Comparison of ENCODE assay signal across 12 cellular contexts in genomic region chr16:56939801-56940200, GRCh38. TPM values are rescaled to one million over a fixed set of nuclear protein-coding genes. Genes with fewer than 3 reads are reported as not detected.
DNase-seq lines count a peak whose midpoint lies in the region; ATAC-seq and TF ChIP-seq lines count a peak whose summit lies in the region.
"Had no signal": no experiment of that assay in that cellular context is flagged by ENCODE, and none has a peak within 500 bp of the region (broad histone marks: within the 10 kb centered on the region; RNA-seq: fewer than 3 reads in every experiment).

No MANE protein-coding gene starts in this region.

- peaks cover 96% of the 10 kb centered on the region for H3K36me3 Mint-ChIP-seq in activated B cell treated with CpG ODN at 0.5 μM for 24 hours (ENCODE audit: low read depth)
- H3K36me3 Mint-ChIP-seq in natural killer cell treated with Interleukin-12 subunit alpha and Interleukin-12 subunit beta and Interleukin-15 and Interleukin-18, amount 100 ng/mL, for 72 hours = peaks cover 55% of the 10 kb centered on the region

- ATAC-seq in activated B cell treated with CpG ODN at 0.5 μM for 24 hours (ENCODE audit: low read depth) (no peak), GM21786 (IDR thresholded peaks at IDR 0.05; ENCODE audit: unreplicated experiment) (no peak)
- ATAC-seq in natural killer cell treated with Interleukin-12 subunit alpha and Interleukin-12 subunit beta and Interleukin-15 and Interleukin-18, amount 100 ng/mL, for 72 hours = no peak

- TF ChIP-seq CTCF in activated B cell treated with CpG ODN at 0.5 μM for 24 hours (IDR thresholded peaks at IDR 0.05) = no peak

- no peaks in the 10 kb centered on the region for H3K27me3 Mint-ChIP-seq in activated B cell treated with CpG ODN at 0.5 μM for 24 hours
- H3K27me3 Mint-ChIP-seq in natural killer cell treated with Interleukin-12 subunit alpha and Interleukin-12 subunit beta and Interleukin-15 and Interleukin-18, amount 100 ng/mL, for 72 hours = no peaks in the 10 kb centered on the region

- no peaks in the 10 kb centered on the region for H3K9me3 Mint-ChIP-seq in activated B cell treated with CpG ODN at 0.5 μM for 24 hours
- H3K9me3 Mint-ChIP-seq in natural killer cell treated with Interleukin-12 subunit alpha and Interleukin-12 subunit beta and Interleukin-15 and Interleukin-18, amount 100 ng/mL, for 72 hours = no peaks in the 10 kb centered on the region

- intact Hi-C loops in activated B cell treated with CpG ODN at 0.5 μM for 24 hours (cut with micrococcal nuclease) = loop anchor here (10.0 kb wide), 2 partner anchors 305 to 515 kb away; partner anchors contain the start of genes AMFR, MT1A and MT1M

- peak overlapping the region; percentile 81 for H3K4me3 Mint-ChIP-seq in activated B cell treated with CpG ODN at 0.5 μM for 24 hours
- H3K4me3 Mint-ChIP-seq in natural killer cell treated with Interleukin-12 subunit alpha and Interleukin-12 subunit beta and Interleukin-15 and Interleukin-18, amount 100 ng/mL, for 72 hours = peak overlapping the region; percentile 74

- peak overlapping the region; percentile 83 for H3K27ac Mint-ChIP-seq in activated B cell treated with CpG ODN at 0.5 μM for 24 hours
- H3K27ac Mint-ChIP-seq in natural killer cell treated with Interleukin-12 subunit alpha and Interleukin-12 subunit beta and Interleukin-15 and Interleukin-18, amount 100 ng/mL, for 72 hours = peak overlapping the region; percentile 85 to 87

- H3K4me1 Mint-ChIP-seq in activated B cell treated with CpG ODN at 0.5 μM for 24 hours = peaks cover 94% of the 10 kb centered on the region
- H3K4me1 Mint-ChIP-seq in natural killer cell treated with Interleukin-12 subunit alpha and Interleukin-12 subunit beta and Interleukin-15 and Interleukin-18, amount 100 ng/mL, for 72 hours (ENCODE audit: low read depth in 2 of 2) = peaks cover 45 to 61% of the 10 kb centered on the region in 2 donors

- peak; percentile 8 for DNase-seq in NCI-H2029 (lab: John Stamatoyannopoulos, UW)
- DNase-seq in NCI-H2029 treated with DMSO at 0.1 percent for 48 hours (lab: John Stamatoyannopoulos, UW) = no peak
- DNase-seq in NCI-H1105 (lab: John Stamatoyannopoulos, UW) = peak; percentile 60
- no peak for DNase-seq in activated B cell treated with CpG ODN at 0.5 μM for 24 hours
- no peak for DNase-seq in natural killer cell treated with Interleukin-12 subunit alpha and Interleukin-12 subunit beta and Interleukin-15 and Interleukin-18, amount 100 ng/mL, for 72 hours (ENCODE audit: low spot score)
- DNase-seq in stimulated activated CD4-positive, alpha-beta T cell treated with anti-CD3 and anti-CD28 coated beads, Interleukin-1b, Interleukin-23, amount 100 ng/mL, for 48 hours = no peak
- no peak for DNase-seq in SIG-M5 (lab: John Stamatoyannopoulos, UW)
- DNase-seq: activated CD4-positive, alpha-beta T cell treated with anti-CD3 and anti-CD28 coated beads for 1 hour; aorta; NCI-H2227 treated with DMSO at 0.1 percent for 48 hours; stimulated activated CD4-positive, alpha-beta T cell treated with anti-CD3 and anti-CD28 coated beads, Interleukin-4, amount 100 ng/mL, for 4 hours had no signal

- POLR2A ChIA-PET in activated B cell treated with CpG ODN at 0.5 μM for 24 hours (lab: Charles Lee) = interaction anchor here (1.1 to 22.7 kb wide), 6 partner anchors 9 to 106 kb away, joined by 3 to 795 read pairs (median 22); partner anchors contain the start of genes NLRC5 and SLC12A3

- CTCF ChIA-PET in activated B cell treated with CpG ODN at 0.5 μM for 24 hours (lab: Charles Lee) = interaction anchor here (10.8 kb wide), 1 partner anchor 72 kb away, joined by 57 read pairs; no protein-coding TSS in a partner anchor

RNA-seq across cellular contexts. Expression of gene HERPUD1, which starts 7.9 kb away (rescaled TPM):
- 766 and 820 TPM in 2 replicates for total RNA-seq in activated B cell treated with CpG ODN at 0.5 μM for 24 hours
- 100 to 1,000 TPM; 127 to 141 TPM for total RNA-seq in natural killer cell treated with Interleukin-12 subunit alpha and Interleukin-12 subunit beta and Interleukin-15 and Interleukin-18, amount 100 ng/mL, for 72 hours

RNA-seq across cellular contexts. Expression of gene CETP, which starts 21.9 kb away (rescaled TPM):
- 1.0 and 1.4 TPM in 2 replicates for total RNA-seq in activated B cell treated with CpG ODN at 0.5 μM for 24 hours
- not detected for total RNA-seq in natural killer cell treated with Interleukin-12 subunit alpha and Interleukin-12 subunit beta and Interleukin-15 and Interleukin-18, amount 100 ng/mL, for 72 hours

RNA-seq across cellular contexts. Expression of gene NLRC5, which starts 49.6 kb away (rescaled TPM):
- 296 and 372 TPM in 2 replicates for total RNA-seq in activated B cell treated with CpG ODN at 0.5 μM for 24 hours
- total RNA-seq in natural killer cell treated with Interleukin-12 subunit alpha and Interleukin-12 subunit beta and Interleukin-15 and Interleukin-18, amount 100 ng/mL, for 72 hours = 100 to 1,000 TPM; 190 to 316 TPM

Comparison
In these comparisons a context has a peak if more than half of its experiments do, and no peak if none do; other contexts are left out.
1. DNase-seq: peak in NCI-H2029 (single experiment) and NCI-H1105 (single experiment); none in NCI-H2029 treated with DMSO at 0.1 percent for 48 hours (single experiment), activated B cell treated with CpG ODN at 0.5 μM for 24 hours (single experiment), natural killer cell treated with Interleukin-12 subunit alpha and Interleukin-12 subunit beta and Interleukin-15 and Interleukin-18, amount 100 ng/mL, for 72 hours (single experiment), stimulated activated CD4-positive, alpha-beta T cell treated with anti-CD3 and anti-CD28 coated beads, Interleukin-1b, Interleukin-23, amount 100 ng/mL, for 48 hours (single experiment) and SIG-M5 (single experiment).